31 cellular contexts compared by ENCODE assay signal in genomic region chr12:88006351-88006750, GRCh38. TPM values are rescaled to one million over a fixed set of nuclear protein-coding genes. Genes with fewer than 3 reads are reported as not detected.
"Had no signal": no experiment of that assay in that cellular context is flagged by ENCODE, and none has a peak within 500 bp of the region (broad histone marks: within the 10 kb centered on the region; RNA-seq: fewer than 3 reads in every experiment).

No MANE protein-coding gene starts in this region.

- H3K4me3 ChIP-seq: adrenal gland, ascending aorta, breast epithelium, cardiac muscle cell, coronary artery, esophagus muscularis mucosa, gastrocnemius medialis had no signal

- H3K4me1 ChIP-seq: adrenal gland, ascending aorta, breast epithelium, esophagus muscularis mucosa, foreskin keratinocyte, gastrocnemius medialis had no signal

- H3K27me3 ChIP-seq: adrenal gland, ascending aorta, breast epithelium, cardiac muscle cell, esophagus muscularis mucosa, foreskin keratinocyte, gastrocnemius medialis had no signal

- DNase-seq: activated B cell treated with CpG ODN at 0.5 μM for 24 hours; activated CD4-positive, alpha-beta memory T cell treated with anti-CD3 and anti-CD28 coated beads for 36 hours; activated CD4-positive, alpha-beta T cell treated with anti-CD3 and anti-CD28 coated beads for 36 hours; activated CD4-positive, alpha-beta T cell treated with anti-CD3 and anti-CD28 coated beads, Interleukin-2, amount 10 ng/mL, durations not matched to agents 24 days and 14 days; activated CD8-positive, alpha-beta memory T cell treated with anti-CD3 and anti-CD28 coated beads, Interleukin-2, amount 10 ng/mL, durations not matched to agents 7 days and 5 days; activated CD8-positive, alpha-beta memory T cell treated with anti-CD3 and anti-CD28 coated beads, Interleukin-2, amount 50 U/mL, for 4 hours; activated CD8-positive, alpha-beta T cell treated with anti-CD3 and anti-CD28 coated beads, Interleukin-2, amount 10 ng/mL, durations not matched to agents 7 days and 5 days; activated effector memory CD4-positive, alpha-beta T cell treated with anti-CD3 and anti-CD28 coated beads, Interleukin-2, amount 50 U/mL, for 16 hours; activated naive CD4-positive, alpha-beta T cell treated with anti-CD3 and anti-CD28 coated beads for 36 hours; activated naive CD8-positive, alpha-beta T cell treated with anti-CD3 and anti-CD28 coated beads for 36 hours; activated naive CD8-positive, alpha-beta T cell treated with anti-CD3 and anti-CD28 coated beads, Interleukin-2, amount 50 U/mL, for 24 hours; activated T-cell treated with anti-CD3 and anti-CD28 coated beads, Interleukin-2, amount 50 U/mL, for 1 hour; activated T-cell treated with anti-CD3 and anti-CD28 coated beads, Interleukin-2, amount 50 U/mL, for 48 hours; adrenal gland; effector CD4-positive, alpha-beta T cell; effector memory CD8-positive, alpha-beta T cell; erythroblast; foreskin keratinocyte; gastrocnemius medialis; T-helper 1 cell; T-helper 17 cell; T1000; WERI-Rb-1 had no signal

- ATAC-seq: activated CD4-positive, alpha-beta T cell treated with anti-CD3 and anti-CD28 coated beads for 36 hours; activated CD4-positive, CD25-positive, alpha-beta regulatory T cell treated with anti-CD3 and anti-CD28 coated beads, Interleukin-2, amount 50 U/mL, for 24 hours; activated CD8-positive, alpha-beta memory T cell treated with anti-CD3 and anti-CD28 coated beads, Interleukin-2, amount 10 ng/mL, durations not matched to agents 7 days and 5 days; activated CD8-positive, alpha-beta T cell treated with anti-CD3 and anti-CD28 coated beads, Interleukin-2, amount 10 ng/mL, durations not matched to agents 7 days and 5 days; activated naive CD8-positive, alpha-beta T cell treated with anti-CD3 and anti-CD28 coated beads, Interleukin-2, amount 50 U/mL, for 24 hours; effector memory CD8-positive, alpha-beta T cell; foreskin keratinocyte; gastrocnemius medialis; T-helper 17 cell had no signal

- H3K27ac ChIP-seq: adrenal gland, ascending aorta, breast epithelium, cardiac muscle cell, coronary artery, esophagus muscularis mucosa, foreskin keratinocyte, gastrocnemius medialis, WERI-Rb-1 had no signal

- H3K36me3 ChIP-seq: adrenal gland, ascending aorta, breast epithelium, cardiac muscle cell, esophagus muscularis mucosa, gastrocnemius medialis, WERI-Rb-1 had no signal

- H3K9me3 ChIP-seq: ascending aorta, gastrocnemius medialis had no signal

RNA-seq across cellular contexts. Expression of gene C12orf50, which starts 22.9 kb away (rescaled TPM):
- total RNA-seq: activated CD4-positive, alpha-beta memory T cell treated with anti-CD3 and anti-CD28 coated beads for 36 hours; activated CD4-positive, alpha-beta T cell treated with anti-CD3 and anti-CD28 coated beads, Interleukin-2, amount 10 ng/mL, durations not matched to agents 24 days and 14 days; activated T-helper 1 cell treated with anti-CD3 and anti-CD28 coated beads, Interleukin-12 subunit alpha, Interleukin-12 subunit beta, Interleukin-2, Interleukin-4 antibody, amounts not matched to agents 30 ng/mL and 10 ng/mL and 1 ng/mL, durations not matched to agents 14 hours and 24 hours and 36 hours; activated T-helper 2 cell treated with anti-CD3 and anti-CD28 coated beads, Interferon-gamma antibody, Interleukin-2, Interleukin-4, amounts not matched to agents 10 μg/mL and 5 μg/mL and 100 μg/mL, durations not matched to agents 14 hours and 24 hours and 36 hours; ascending aorta; breast epithelium; cardiac muscle cell; esophagus muscularis mucosa; foreskin keratinocyte; gastrocnemius medialis had no signal
- polyA plus RNA-seq: cardiac muscle cell, foreskin keratinocyte had no signal
